28 cellular contexts compared by ENCODE assay signal in genomic region chr13:21005193-21005592, GRCh38. TPM values are rescaled to one million over a fixed set of nuclear protein-coding genes. Genes with fewer than 3 reads are reported as not detected.
DNase-seq lines count a peak whose midpoint lies in the region; ATAC-seq and TF ChIP-seq lines count a peak whose summit lies in the region.
"Had no signal": no experiment of that assay in that cellular context is flagged by ENCODE, and none has a peak within 500 bp of the region (broad histone marks: within the 10 kb centered on the region; RNA-seq: fewer than 3 reads in every experiment).

No MANE protein-coding gene starts in this region.

- no peak overlapping the region for H2AFZ ChIP-seq in H9 (ENCODE audit: low read length)

- no peak for TF ChIP-seq POLR2A in gastrocnemius medialis (IDR thresholded peaks at IDR 0.05)

- no peak overlapping the region for H3K4me2 ChIP-seq in H9 (ENCODE audit: insufficient read depth, insufficient read length, low read length)

- H3K27ac ChIP-seq in H9 (ENCODE audit: insufficient read length, low read depth, low read length) (no peak overlapping the region), gastrocnemius medialis (peak overlapping the region; percentile 46 to 70 (median 64))
- H3K27ac ChIP-seq: BLaER1, testis, vagina had no signal

- in situ Hi-C loops in gastrocnemius medialis (cut with MboI; ENCODE audit: low sequenced_read_pairs in 4 of 4), result no loop called here

- H3K36me3 ChIP-seq in gastrocnemius medialis, result no peaks in the 10 kb centered on the region
- H3K36me3 ChIP-seq: spleen, vagina had no signal

- H3K14ac ChIP-seq in H9 (ENCODE audit: insufficient read depth, low read length), result 0 out of 2 replicates have a peak overlapping the region, but pooled peaks have one; percentile 82

- no peak overlapping the region for H3K23ac ChIP-seq in H9 (ENCODE audit: insufficient read length, low read depth, low read length)

- peaks cover 4 to 16% of the 10 kb centered on the region in 2 experiments for H3K4me1 Mint-ChIP-seq in H9
- peaks cover 38% of the 10 kb centered on the region for H3K4me1 Mint-ChIP-seq in brain

- H2BK120ac ChIP-seq in H9 (ENCODE audit: low read depth, low read length, poor library complexity, severe bottlenecking), result no peak overlapping the region

- H2AK5ac ChIP-seq in H9 (ENCODE audit: insufficient read length, low read length), result no peak overlapping the region

- peaks cover 12% of the 10 kb centered on the region for H3K79me1 ChIP-seq in H9 (ENCODE audit: insufficient read depth, low read depth, low read length, poor library complexity, severe bottlenecking)

- ATAC-seq in left lobe of liver, result peak; percentile 75
- ATAC-seq in gastrocnemius medialis, result no peak
- ATAC-seq in HG02852 (IDR thresholded peaks at IDR 0.05; ENCODE audit: unreplicated experiment), result no peak
- no peak for ATAC-seq in HG02798 (IDR thresholded peaks at IDR 0.05; ENCODE audit: poor library complexity, unreplicated experiment)
- ATAC-seq: activated T-cell treated with anti-CD3 and anti-CD28 coated beads, Interleukin-2, amount 50 U/mL, for 4 hours; HCT116; mucosa of descending colon; natural killer cell treated with Interleukin-12 subunit alpha and Interleukin-12 subunit beta and Interleukin-15 and Interleukin-18, amount 100 ng/mL, for 72 hours; stimulated activated naive CD8-positive, alpha-beta T cell treated with anti-CD3 and anti-CD28 coated beads, Interleukin-15, Interleukin-2, amounts not matched to agents 100 U/mL and 50 U/mL, for 24 hours had no signal

- no peak overlapping the region for H4K5ac ChIP-seq in H9 (ENCODE audit: insufficient read length, low read depth, low read length)

- no peak overlapping the region for H3K4me3 ChIP-seq in gastrocnemius medialis
- H3K4me3 ChIP-seq: BLaER1, lung, mucosa of descending colon, spleen, testis, vagina had no signal

- peaks cover 20% of the 10 kb centered on the region; the same call in 1 of the 2 replicates for H3K79me2 ChIP-seq in H9 (ENCODE audit: insufficient read depth, low read length)

- H3K27me3 Mint-ChIP-seq in H9 (ENCODE audit: low read depth), result no peaks in the 10 kb centered on the region
- H3K27me3 Mint-ChIP-seq in brain, result no peaks in the 10 kb centered on the region
- H3K27me3 Mint-ChIP-seq: activated naive CD8-positive, alpha-beta T cell treated with anti-CD3 and anti-CD28 coated beads for 36 hours; natural killer cell treated with Interleukin-12 subunit alpha and Interleukin-12 subunit beta and Interleukin-15 and Interleukin-18, amount 100 ng/mL, for 72 hours had no signal

- no peak overlapping the region for H4K8ac ChIP-seq in H9 (replicated peaks; ENCODE audit: insufficient read length, low read depth, low read length)

- H3K9me3 Mint-ChIP-seq in H9 (peaks cover 0 to 4% of the 10 kb centered on the region in 2 experiments; a peak in 1 of 5 replicates), brain (peaks cover 0 to 4% (median 4%) of the 10 kb centered on the region in 5 experiments)
- H3K9me3 Mint-ChIP-seq: natural killer cell treated with Interleukin-12 subunit alpha and Interleukin-12 subunit beta and Interleukin-15 and Interleukin-18, amount 100 ng/mL, for 72 hours had no signal

- H3K23me2 ChIP-seq in H9 (ENCODE audit: insufficient read length, low read depth, low read length, poor library complexity, severe bottlenecking), result no peaks in the 10 kb centered on the region

- no peak overlapping the region for H3T11ph ChIP-seq in H9 (ENCODE audit: low read length)

- no peak for DNase-seq in H9
- DNase-seq in left lobe of liver (ENCODE audit: low spot score), result no peak
- no peak for DNase-seq in gastrocnemius medialis
- no peak for DNase-seq in inferior parietal cortex (ENCODE audit: extremely low spot score)
- DNase-seq: activated CD4-positive, CD25-positive, alpha-beta regulatory T cell; activated gamma-delta T cell; activated naive CD8-positive, alpha-beta T cell treated with anti-CD3 and anti-CD28 coated beads for 36 hours; activated T-cell treated with anti-CD3 and anti-CD28 coated beads, Interleukin-2, amount 50 U/mL, for 4 hours; aorta; central memory CD4-positive, alpha-beta T cell; foreskin melanocyte; kidney glomerular epithelial cell; mucosa of descending colon; NCI-H1048; RPMI8226; spleen; stimulated activated CD4-positive, alpha-beta T cell treated with anti-CD3 and anti-CD28 coated beads, Interleukin-2, amount 100 ng/mL, for 24 hours; stimulated activated naive CD8-positive, alpha-beta T cell treated with anti-CD3 and anti-CD28 coated beads, Interleukin-15, Interleukin-2, amounts not matched to agents 100 U/mL and 50 U/mL, for 24 hours; T-helper 1 cell; testis had no signal

- no peaks in the 10 kb centered on the region for H4K20me1 ChIP-seq in H9 (ENCODE audit: control insufficient read depth, insufficient read depth, insufficient read length)

- H3K27me3 ChIP-seq in H9 (ENCODE audit: insufficient read depth, low read length), result no peaks in the 10 kb centered on the region
- no peaks in the 10 kb centered on the region for H3K27me3 ChIP-seq in gastrocnemius medialis
- H3K27me3 ChIP-seq: BLaER1, spleen, testis, vagina had no signal

- no peak overlapping the region for H3K56ac ChIP-seq in H9 (ENCODE audit: insufficient read length, low read depth, low read length)

- no peak overlapping the region for H4K91ac ChIP-seq in H9 (ENCODE audit: insufficient read length, low read depth, low read length)

- H3K4me3 Mint-ChIP-seq in H9 (no peak overlapping the region), brain (no peak overlapping the region)
- H3K4me3 Mint-ChIP-seq: activated naive CD8-positive, alpha-beta T cell treated with anti-CD3 and anti-CD28 coated beads for 36 hours; activated T-cell treated with anti-CD3 and anti-CD28 coated beads, Interleukin-2, amount 50 U/mL, for 4 hours; natural killer cell treated with Interleukin-12 subunit alpha and Interleukin-12 subunit beta and Interleukin-15 and Interleukin-18, amount 100 ng/mL, for 72 hours had no signal

- intact Hi-C loops in gastrocnemius medialis (cut with DNase I; ENCODE audit: low total_unique reads), result no loop called here

- TF ChIP-seq CTCF in H9 (conservative IDR thresholded peaks at IDR 0.05) (no peak), brain (conservative IDR thresholded peaks at IDR 0.05) (no peak), gastrocnemius medialis (IDR thresholded peaks at IDR 0.05 in 4 of 5, conservative IDR thresholded peaks at IDR 0.05 in 1 of 5) (no peak)

- no peak overlapping the region for H2BK15ac ChIP-seq in H9 (ENCODE audit: low read depth, low read length)

- no peak overlapping the region for H3K18ac ChIP-seq in H9 (ENCODE audit: insufficient read length, low read depth, low read length)

- H3K4me1 ChIP-seq in H9 (ENCODE audit: insufficient read depth, low read length) (peaks cover 3% of the 10 kb centered on the region; the same call in 1 of the 2 replicates), gastrocnemius medialis (peaks cover 38 to 46% of the 10 kb centered on the region in 2 donors)

- no peak overlapping the region for H3K4ac ChIP-seq in H9 (ENCODE audit: low read depth, low read length)

- no peak overlapping the region for H2BK5ac ChIP-seq in H9 (ENCODE audit: insufficient read length, low read length)

- H3K9me3 ChIP-seq in H9 (ENCODE audit: control insufficient read depth, low read depth, low read length) (no peaks in the 10 kb centered on the region), gastrocnemius medialis (no peaks in the 10 kb centered on the region)
- H3K9me3 ChIP-seq: mucosa of descending colon, testis had no signal

- peaks cover 4 to 8% (median 5%) of the 10 kb centered on the region in 3 experiments; a peak in 6 of 7 replicates for H3K36me3 Mint-ChIP-seq in H9 (ENCODE audit: insufficient read depth in 1 of 3, low read depth in 3 of 3)
- H3K36me3 Mint-ChIP-seq in brain, result peaks cover 5% of the 10 kb centered on the region
- H3K36me3 Mint-ChIP-seq: activated naive CD8-positive, alpha-beta T cell treated with anti-CD3 and anti-CD28 coated beads for 36 hours; natural killer cell treated with Interleukin-12 subunit alpha and Interleukin-12 subunit beta and Interleukin-15 and Interleukin-18, amount 100 ng/mL, for 72 hours had no signal

- H3K9ac ChIP-seq in H9 (ENCODE audit: extremely low read depth, insufficient read length, low read length), result no peak overlapping the region
- H3K9ac ChIP-seq: BLaER1 had no signal

- H2BK20ac ChIP-seq in H9 (ENCODE audit: low read depth, low read length, poor library complexity, severe bottlenecking), result no peak overlapping the region

- WGBS in H9 (ENCODE audit: extremely low coverage, insufficient read length, low lambda C conversion rate), result no CpG with 5 or more reads among the region's 3 CpGs

- no peak overlapping the region for H2BK12ac ChIP-seq in H9 (ENCODE audit: insufficient read length, low read depth, low read length)

- peak overlapping the region in 2 of 3 experiments; percentile 30 to 92; a peak in 6 of 7 replicates for H3K27ac Mint-ChIP-seq in H9
- peak overlapping the region in 3 of 5 experiments; percentile 49 to 75 (median 62) for H3K27ac Mint-ChIP-seq in brain
- H3K27ac Mint-ChIP-seq: activated naive CD8-positive, alpha-beta T cell treated with anti-CD3 and anti-CD28 coated beads for 36 hours had no signal

RNA-seq across cellular contexts. Expression of gene LATS2, which starts 56.2 kb away (rescaled TPM):
- total RNA-seq in H9 (2021) (16.8 and 20.0 TPM in 2 replicates), left lobe of liver (11.6 TPM), gastrocnemius medialis (10 to 100 TPM; 11.5 to 34.1 (median 18.8) TPM)
- 2.3 TPM for polyA plus RNA-seq in brain (ENCODE audit: insufficient read depth, low read depth, low replicate concordance)
